Comparison of ENCODE assay signal across 10 cellular contexts in genomic region chr20:58716476-58717277, GRCh38. TPM values are rescaled to one million over a fixed set of nuclear protein-coding genes. Genes with fewer than 3 reads are reported as not detected.
A peak's percentile ranks its signal among the peaks of the same experiment; 100 is the strongest.
DNase-seq lines count a peak whose midpoint lies in the region; ATAC-seq and TF ChIP-seq lines count a peak whose summit lies in the region.
"Had no signal": no experiment of that assay in that cellular context is flagged by ENCODE, and none has a peak within 500 bp of the region (broad histone marks: within the 10 kb centered on the region; RNA-seq: fewer than 3 reads in every experiment).

No MANE protein-coding gene starts in this region.

- peak; percentile 14 for DNase-seq in activated CD8-positive, alpha-beta T cell treated with anti-CD3 and anti-CD28 coated beads, Interleukin-2, amount 10 ng/mL, durations not matched to agents 7 days and 5 days
- DNase-seq in activated CD8-positive, alpha-beta T cell treated with anti-CD3 and anti-CD28 coated beads for 36 hours, result no peak
- DNase-seq in WERI-Rb-1 (peak; percentile 12), hepatic stellate cell (ENCODE audit: low spot score) (peak; percentile 7), sigmoid colon (peak; percentile 61), CD1c-positive myeloid dendritic cell (ENCODE audit: extremely low spot score) (no peak)

- TF ChIP-seq EP300 in sigmoid colon (IDR thresholded peaks at IDR 0.05), result no peak

- H3K36me3 ChIP-seq in WERI-Rb-1 (no peaks in the 10 kb centered on the region), sigmoid colon (no peaks in the 10 kb centered on the region)
- H3K36me3 ChIP-seq: SJSA1 had no signal

- H3K27ac Mint-ChIP-seq in activated CD8-positive, alpha-beta T cell treated with anti-CD3 and anti-CD28 coated beads, Interleukin-2, amount 10 ng/mL, durations not matched to agents 7 days and 5 days, result no peak overlapping the region
- no peak overlapping the region for H3K27ac Mint-ChIP-seq in activated CD8-positive, alpha-beta T cell treated with anti-CD3 and anti-CD28 coated beads for 36 hours

- no peaks in the 10 kb centered on the region for H3K4me1 Mint-ChIP-seq in activated CD8-positive, alpha-beta T cell treated with anti-CD3 and anti-CD28 coated beads, Interleukin-2, amount 10 ng/mL, durations not matched to agents 7 days and 5 days (ENCODE audit: low read depth)
- no peaks in the 10 kb centered on the region for H3K4me1 Mint-ChIP-seq in activated CD8-positive, alpha-beta T cell treated with anti-CD3 and anti-CD28 coated beads for 36 hours (ENCODE audit: low read depth)

- H3K4me3 ChIP-seq in WERI-Rb-1 (ENCODE audit: low read depth, low read length) (no peak overlapping the region), sigmoid colon (no peak overlapping the region)
- H3K4me3 ChIP-seq: SJSA1 had no signal

- no peaks in the 10 kb centered on the region for H3K36me3 Mint-ChIP-seq in activated CD8-positive, alpha-beta T cell treated with anti-CD3 and anti-CD28 coated beads, Interleukin-2, amount 10 ng/mL, durations not matched to agents 7 days and 5 days (ENCODE audit: low read depth)
- H3K36me3 Mint-ChIP-seq in activated CD8-positive, alpha-beta T cell treated with anti-CD3 and anti-CD28 coated beads for 36 hours (ENCODE audit: low read depth), result no peaks in the 10 kb centered on the region

- no peak overlapping the region for H3K4me3 Mint-ChIP-seq in activated CD8-positive, alpha-beta T cell treated with anti-CD3 and anti-CD28 coated beads, Interleukin-2, amount 10 ng/mL, durations not matched to agents 7 days and 5 days
- H3K4me3 Mint-ChIP-seq in activated CD8-positive, alpha-beta T cell treated with anti-CD3 and anti-CD28 coated beads for 36 hours, result no peak overlapping the region

- CTCF ChIA-PET in activated CD8-positive, alpha-beta T cell treated with anti-CD3 and anti-CD28 coated beads, Interleukin-2, amount 10 ng/mL, durations not matched to agents 7 days and 5 days (lab: Charles Lee), result no interaction called here
- CTCF ChIA-PET in activated CD8-positive, alpha-beta T cell treated with anti-CD3 and anti-CD28 coated beads for 36 hours (lab: Charles Lee), result no interaction called here

- H3K27ac ChIP-seq in WERI-Rb-1 (no peak overlapping the region), sigmoid colon (no peak overlapping the region)
- H3K27ac ChIP-seq: neutrophil, SJSA1 had no signal

- TF ChIP-seq POLR2A in sigmoid colon (IDR thresholded peaks at IDR 0.05), result no peak

- H3K27me3 ChIP-seq in WERI-Rb-1 (ENCODE audit: insufficient read depth, low read depth, severe bottlenecking) (peaks cover 5% of the 10 kb centered on the region), sigmoid colon (peaks cover 0 to 16% (median 13%) of the 10 kb centered on the region in 3 donors)

- POLR2A ChIA-PET in activated CD8-positive, alpha-beta T cell treated with anti-CD3 and anti-CD28 coated beads, Interleukin-2, amount 10 ng/mL, durations not matched to agents 7 days and 5 days (lab: Charles Lee), result no interaction called here
- POLR2A ChIA-PET in activated CD8-positive, alpha-beta T cell treated with anti-CD3 and anti-CD28 coated beads for 36 hours (lab: Charles Lee), result no interaction called here

- no peaks in the 10 kb centered on the region for H3K9me3 Mint-ChIP-seq in activated CD8-positive, alpha-beta T cell treated with anti-CD3 and anti-CD28 coated beads, Interleukin-2, amount 10 ng/mL, durations not matched to agents 7 days and 5 days (ENCODE audit: insufficient read depth)
- H3K9me3 Mint-ChIP-seq in activated CD8-positive, alpha-beta T cell treated with anti-CD3 and anti-CD28 coated beads for 36 hours, result no peaks in the 10 kb centered on the region

- H3K4me1 ChIP-seq in sigmoid colon, result no peaks in the 10 kb centered on the region
- H3K4me1 ChIP-seq: SJSA1 had no signal

- H3K9me3 ChIP-seq in WERI-Rb-1 (ENCODE audit: severe bottlenecking) (no peaks in the 10 kb centered on the region), sigmoid colon (no peaks in the 10 kb centered on the region)
- H3K9me3 ChIP-seq: neutrophil, SJSA1 had no signal

- ATAC-seq in activated CD8-positive, alpha-beta T cell treated with anti-CD3 and anti-CD28 coated beads, Interleukin-2, amount 10 ng/mL, durations not matched to agents 7 days and 5 days, result no peak
- ATAC-seq in activated CD8-positive, alpha-beta T cell treated with anti-CD3 and anti-CD28 coated beads for 36 hours, result no peak
- ATAC-seq in GM18517 (IDR thresholded peaks at IDR 0.05; ENCODE audit: unreplicated experiment) (no peak), HG03342 (IDR thresholded peaks at IDR 0.05; ENCODE audit: unreplicated experiment) (no peak)

- intact Hi-C loops in activated CD8-positive, alpha-beta T cell treated with anti-CD3 and anti-CD28 coated beads for 36 hours (cut with micrococcal nuclease), result no loop called here
- intact Hi-C loops in sigmoid colon (cut with DNase I), result no loop called here

- peaks cover 7% of the 10 kb centered on the region for H3K27me3 Mint-ChIP-seq in activated CD8-positive, alpha-beta T cell treated with anti-CD3 and anti-CD28 coated beads, Interleukin-2, amount 10 ng/mL, durations not matched to agents 7 days and 5 days (ENCODE audit: low read depth)
- peaks cover 3% of the 10 kb centered on the region for H3K27me3 Mint-ChIP-seq in activated CD8-positive, alpha-beta T cell treated with anti-CD3 and anti-CD28 coated beads for 36 hours

- no peak for TF ChIP-seq CTCF in activated CD8-positive, alpha-beta T cell treated with anti-CD3 and anti-CD28 coated beads for 36 hours (IDR thresholded peaks at IDR 0.05)
- TF ChIP-seq CTCF in WERI-Rb-1 (IDR thresholded peaks at IDR 0.05; ENCODE audit: low read depth, low read length) (no peak), sigmoid colon (IDR thresholded peaks at IDR 0.05) (no peak)

- WGBS in sigmoid colon, 2 donors, result 76 to 80% methylated on average over 23 of the region's 23 CpGs

RNA-seq across cellular contexts. Expression of gene NPEPL1, which starts 24.1 kb away (rescaled TPM):
- 10 to 100 TPM; 22.9 to 26.8 TPM for total RNA-seq in activated CD8-positive, alpha-beta T cell treated with anti-CD3 and anti-CD28 coated beads, Interleukin-2, amount 10 ng/mL, durations not matched to agents 7 days and 5 days
- 10 to 100 TPM; 15.4 to 17.1 TPM for total RNA-seq in activated CD8-positive, alpha-beta T cell treated with anti-CD3 and anti-CD28 coated beads for 36 hours
- total RNA-seq in sigmoid colon, result 10 to 100 TPM; 22.9 to 65.1 (median 46.0) TPM
- 10 to 100 TPM; 10.6 to 26.5 (median 16.8) TPM for polyA plus RNA-seq in sigmoid colon

Comparison
In these comparisons a context has a peak if more than half of its experiments do, and no peak if none do; other contexts are left out.
1. DNase-seq: peak in activated CD8-positive, alpha-beta T cell treated with anti-CD3 and anti-CD28 coated beads, Interleukin-2, amount 10 ng/mL, durations not matched to agents 7 days and 5 days (single experiment), WERI-Rb-1 (single experiment), hepatic stellate cell (single experiment) and sigmoid colon (single experiment); none in activated CD8-positive, alpha-beta T cell treated with anti-CD3 and anti-CD28 coated beads for 36 hours (single experiment) and CD1c-positive myeloid dendritic cell (single experiment).